ENCODE assay signal across 8 cellular contexts in genomic region chr1:46477153-46477929, GRCh38. TPM values are rescaled to one million over a fixed set of nuclear protein-coding genes. Genes with fewer than 3 reads are reported as not detected.
DNase-seq lines count a peak whose midpoint lies in the region; ATAC-seq and TF ChIP-seq lines count a peak whose summit lies in the region.

No MANE protein-coding gene starts in this region.

- no peak overlapping the region for H3K27ac Mint-ChIP-seq in T-helper 2 cell treated with Interferon-gamma antibody and Interleukin-4, amounts not matched to agents 5 μg/mL and 100 μg/mL, for 36 hours

- no peak overlapping the region for H3K27ac ChIP-seq in right atrium auricular region

- H3K27me3 ChIP-seq in right atrium auricular region, result no peaks in the 10 kb centered on the region

- H3K4me1 Mint-ChIP-seq in T-helper 2 cell treated with Interferon-gamma antibody and Interleukin-4, amounts not matched to agents 5 μg/mL and 100 μg/mL, for 36 hours (ENCODE audit: low read depth), result no peaks in the 10 kb centered on the region

- ATAC-seq in GM19395 (IDR thresholded peaks at IDR 0.05; ENCODE audit: unreplicated experiment), result peak; percentile 62
- ATAC-seq in GM21737 (IDR thresholded peaks at IDR 0.05; ENCODE audit: unreplicated experiment), result no peak

- H3K36me3 ChIP-seq in right atrium auricular region, result no peaks in the 10 kb centered on the region

- H3K4me3 Mint-ChIP-seq in T-helper 2 cell treated with Interferon-gamma antibody and Interleukin-4, amounts not matched to agents 5 μg/mL and 100 μg/mL, for 36 hours, result no peak overlapping the region

- H3K36me3 Mint-ChIP-seq in T-helper 2 cell treated with Interferon-gamma antibody and Interleukin-4, amounts not matched to agents 5 μg/mL and 100 μg/mL, for 36 hours (ENCODE audit: low read depth), result no peaks in the 10 kb centered on the region

- no peaks in the 10 kb centered on the region for H3K9me3 Mint-ChIP-seq in T-helper 2 cell treated with Interferon-gamma antibody and Interleukin-4, amounts not matched to agents 5 μg/mL and 100 μg/mL, for 36 hours

- DNase-seq in Ammon's horn (ENCODE audit: low spot score) (peak; percentile 74), NCI-H1092 (lab: John Stamatoyannopoulos, UW) (peak; percentile 32), amniotic stem cell (lab: John Stamatoyannopoulos, UW) (peak; percentile 15), right atrium auricular region (ENCODE audit: low spot score) (peak; percentile 85), skeletal muscle cell (ENCODE audit: low read depth) (peak; percentile 19)
- DNase-seq in T-helper 2 cell treated with Interferon-gamma antibody and Interleukin-4, amounts not matched to agents 5 μg/mL and 100 μg/mL, for 36 hours (ENCODE audit: low spot score), result peak; percentile 65

- peak; percentile 83 to 89 for TF ChIP-seq CTCF in right atrium auricular region (IDR thresholded peaks at IDR 0.05)

- H3K9me3 ChIP-seq in right atrium auricular region, result no peaks in the 10 kb centered on the region

- peaks cover 48% of the 10 kb centered on the region for H3K27me3 Mint-ChIP-seq in T-helper 2 cell treated with Interferon-gamma antibody and Interleukin-4, amounts not matched to agents 5 μg/mL and 100 μg/mL, for 36 hours (ENCODE audit: low read depth)

- no peaks in the 10 kb centered on the region for H3K4me1 ChIP-seq in right atrium auricular region

- no peak overlapping the region for H3K4me3 ChIP-seq in right atrium auricular region
- no peak overlapping the region for H3K4me3 ChIP-seq in skeletal muscle cell (ENCODE audit: low read depth, low read length)

RNA-seq across cellular contexts. Expression of gene DMBX1, which starts 12.3 kb away (rescaled TPM):
- not detected for total RNA-seq in right atrium auricular region

Comparison
In these comparisons a context has a peak if more than half of its experiments do, and no peak if none do; other contexts are left out.
1. DNase-seq: peak in every context shown above with its lines; median percentile 85 in right atrium auricular region; 74 in Ammon's horn; 65 in T-helper 2 cell treated with Interferon-gamma antibody and Interleukin-4, amounts not matched to agents 5 μg/mL and 100 μg/mL, for 36 hours; 32 in NCI-H1092; 19 in skeletal muscle cell; 15 in amniotic stem cell.